In the genomic region with DNA sequence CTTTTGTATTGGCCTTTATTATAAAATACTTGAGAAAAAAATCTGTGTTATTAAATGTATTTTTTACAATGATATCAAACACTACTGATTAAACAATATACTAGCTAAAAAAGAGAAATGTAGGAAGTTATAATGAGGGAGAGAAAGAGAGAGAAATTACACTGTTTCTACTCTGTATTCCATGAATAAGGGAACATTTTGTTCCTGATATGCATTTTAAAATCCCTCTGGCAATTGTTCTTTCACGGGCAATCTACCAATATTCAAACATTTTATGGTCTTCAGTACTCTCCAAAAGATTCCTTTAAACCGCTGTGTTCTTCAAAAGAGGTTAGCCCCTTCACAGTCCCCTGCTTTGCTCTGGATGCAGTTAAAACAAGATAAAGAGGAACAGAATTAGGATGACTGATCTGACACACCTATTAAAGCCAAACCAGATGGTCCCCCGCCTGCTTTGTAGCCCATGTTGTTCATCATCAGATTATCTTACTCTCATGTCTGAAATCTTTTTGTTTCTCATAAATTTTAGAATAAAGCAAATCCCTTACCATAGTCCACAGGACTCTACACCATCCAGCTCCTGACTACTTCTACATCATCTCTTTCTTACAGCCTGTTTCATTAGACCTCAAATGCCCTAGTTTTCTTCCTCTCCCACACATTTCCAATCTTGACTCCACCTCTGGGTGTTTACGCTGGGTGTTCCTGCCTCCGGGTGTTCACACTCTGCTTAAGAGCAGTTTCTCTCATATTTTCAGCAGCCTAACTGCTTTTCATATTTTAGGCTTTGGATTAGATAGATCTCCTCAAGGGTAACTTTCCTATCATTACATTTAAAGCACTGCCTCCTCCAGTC, we compare ENCODE assay signal across 18 cellular contexts.
DNase-seq lines count a peak whose midpoint lies in the region; ATAC-seq and TF ChIP-seq lines count a peak whose summit lies in the region.
"Had no signal": no experiment of that assay in that cellular context is flagged by ENCODE, and none has a peak within 500 bp of the region (broad histone marks: within the 10 kb centered on the region; RNA-seq: fewer than 3 reads in every experiment).

No MANE protein-coding gene starts in this region.

- H4K20me1 ChIP-seq in GM23248 (ENCODE audit: insufficient read depth), result no peaks in the 10 kb centered on the region
- no peaks in the 10 kb centered on the region for H4K20me1 ChIP-seq in SK-N-SH (ENCODE audit: insufficient read depth)
- H4K20me1 ChIP-seq: BLaER1 had no signal

- no peak for TF ChIP-seq EP300 in sigmoid colon (IDR thresholded peaks at IDR 0.05)
- TF ChIP-seq EP300 in SK-N-SH (IDR thresholded peaks at IDR 0.05; ENCODE audit: borderline replicate concordance in 1 of 2, low read depth in 1 of 2, low read length in 1 of 2), result no peak

- no peaks in the 10 kb centered on the region for H3K9me2 ChIP-seq in GM23248 (ENCODE audit: insufficient read depth)
- H3K9me2 ChIP-seq in SK-N-SH, result no peaks in the 10 kb centered on the region

- H3K9me3 Mint-ChIP-seq in activated naive CD8-positive, alpha-beta T cell treated with anti-CD3 and anti-CD28 coated beads for 36 hours, result peaks cover 3% of the 10 kb centered on the region

- no peaks in the 10 kb centered on the region for H3K79me2 ChIP-seq in GM23248 (ENCODE audit: insufficient read depth)
- H3K79me2 ChIP-seq in SK-N-SH (ENCODE audit: insufficient read depth), result no peaks in the 10 kb centered on the region

- H3K4me1 ChIP-seq in GM23248 (ENCODE audit: insufficient read depth), result peaks cover 8% of the 10 kb centered on the region
- no peaks in the 10 kb centered on the region for H3K4me1 ChIP-seq in sigmoid colon
- no peaks in the 10 kb centered on the region for H3K4me1 ChIP-seq in SK-N-SH (ENCODE audit: control insufficient read depth in 1 of 2, insufficient read depth in 2 of 2, low read depth in 1 of 2, low read length in 1 of 2)
- H3K4me1 ChIP-seq: BLaER1 had no signal

- H3K9me3 ChIP-seq in GM23248 (ENCODE audit: low read depth), result no peaks in the 10 kb centered on the region
- peaks cover 0 to 2% (median 0%) of the 10 kb centered on the region in 4 donors for H3K9me3 ChIP-seq in sigmoid colon
- H3K9me3 ChIP-seq in SK-N-SH, result no peaks in the 10 kb centered on the region

- 10 to 11% methylated on average over 5 of the region's 5 CpGs for WGBS in GM23248 (ENCODE audit: low coverage in 1 of 2, low lambda C conversion rate in 2 of 2, missing lambda C conversion rate in 2 of 2), 2 experiments
- 60 to 74% methylated on average over 5 of the region's 5 CpGs for WGBS in sigmoid colon, 2 donors
- 3% methylated on average over 5 of the region's 5 CpGs for WGBS in SK-N-SH (ENCODE audit: low lambda C conversion rate)

- H2AFZ ChIP-seq in GM23248, result peak overlapping the region; percentile 75
- no peak overlapping the region for H2AFZ ChIP-seq in SK-N-SH (ENCODE audit: low read depth)

- in situ Hi-C loops in GM23248 (cut with MboI), result no loop called here

- peak; percentile 38 for DNase-seq in GM23248
- DNase-seq in choroid plexus epithelial cell (ENCODE audit: low read depth), result peak; percentile 34
- no peak for DNase-seq in left ventricle myocardium superior
- no peak for DNase-seq in sigmoid colon
- no peak for DNase-seq in activated naive CD8-positive, alpha-beta T cell treated with anti-CD3 and anti-CD28 coated beads for 36 hours
- DNase-seq in DMS114 treated with DMSO at 0.1 percent for 48 hours (lab: John Stamatoyannopoulos, UW; ENCODE audit: unreplicated experiment), result no peak
- no peak for DNase-seq in SK-N-SH
- no peak for DNase-seq in NCI-H510A (lab: John Stamatoyannopoulos, UW)
- DNase-seq: activated CD4-positive, alpha-beta T cell treated with anti-CD3 and anti-CD28 coated beads for 4 hours; activated naive CD4-positive, alpha-beta T cell treated with anti-CD3 and anti-CD28 coated beads, Interleukin-2, amount 10 ng/mL, durations not matched to agents 7 days and 5 days; activated T-cell treated with anti-CD3 and anti-CD28 coated beads, Interleukin-2, amount 50 U/mL, for 48 hours; effector CD4-positive, alpha-beta T cell; NCI-H510A treated with DMSO at 0.1 percent for 48 hours; retina; T-helper 2 cell had no signal

- H3K9ac ChIP-seq in GM23248 (no peak overlapping the region), SK-N-SH (no peak overlapping the region)
- H3K9ac ChIP-seq: BLaER1 had no signal

- H3K27me3 ChIP-seq in GM23248 (replicated peaks; ENCODE audit: insufficient read depth) (no peaks in the 10 kb centered on the region), sigmoid colon (no peaks in the 10 kb centered on the region), SK-N-SH (ENCODE audit: insufficient read depth) (no peaks in the 10 kb centered on the region)
- H3K27me3 ChIP-seq: BLaER1 had no signal

- POLR2A ChIA-PET in SK-N-SH (lab: Yijun Ruan, JAX), result no interaction called here

- H3K4me3 Mint-ChIP-seq in activated naive CD8-positive, alpha-beta T cell treated with anti-CD3 and anti-CD28 coated beads for 36 hours, result no peak overlapping the region
- H3K4me3 Mint-ChIP-seq: activated naive CD4-positive, alpha-beta T cell treated with anti-CD3 and anti-CD28 coated beads, Interleukin-2, amount 10 ng/mL, durations not matched to agents 7 days and 5 days had no signal

- CTCF ChIA-PET in SK-N-SH (lab: Yijun Ruan, JAX), result no interaction called here

- no peak overlapping the region for H3K4me3 ChIP-seq in GM23248
- no peak overlapping the region for H3K4me3 ChIP-seq in choroid plexus epithelial cell (ENCODE audit: low read depth, low read length)
- no peak overlapping the region for H3K4me3 ChIP-seq in sigmoid colon
- no peak overlapping the region for H3K4me3 ChIP-seq in SK-N-SH (ENCODE audit: low read depth in 2 of 2, low read length in 1 of 2)
- H3K4me3 ChIP-seq: BLaER1, SK-N-MC had no signal

- no peak overlapping the region for H3K27ac ChIP-seq in GM23248
- peak overlapping the region in 3 of 4 donors; percentile 14 to 41 (median 37) for H3K27ac ChIP-seq in sigmoid colon
- no peak overlapping the region for H3K27ac ChIP-seq in SK-N-SH (ENCODE audit: low read depth in 2 of 2, low read length in 1 of 2)
- H3K27ac ChIP-seq: BLaER1, HL-60, SK-N-MC had no signal

- TF ChIP-seq POLR2A in sigmoid colon (IDR thresholded peaks at IDR 0.05), result no peak

- peak; percentile 93 for ATAC-seq in left ventricle myocardium superior

- H3K27ac Mint-ChIP-seq in activated naive CD8-positive, alpha-beta T cell treated with anti-CD3 and anti-CD28 coated beads for 36 hours, result no peak overlapping the region
- H3K27ac Mint-ChIP-seq: activated naive CD4-positive, alpha-beta T cell treated with anti-CD3 and anti-CD28 coated beads, Interleukin-2, amount 10 ng/mL, durations not matched to agents 7 days and 5 days had no signal

- H3K36me3 ChIP-seq in GM23248 (ENCODE audit: low read depth) (no peaks in the 10 kb centered on the region), sigmoid colon (no peaks in the 10 kb centered on the region), SK-N-SH (replicated peaks in 1 of 2; ENCODE audit: control insufficient read depth in 1 of 2, insufficient read depth in 2 of 2, low read length in 1 of 2) (no peaks in the 10 kb centered on the region)
- H3K36me3 ChIP-seq: BLaER1 had no signal

- no peaks in the 10 kb centered on the region for H3K27me3 Mint-ChIP-seq in activated naive CD8-positive, alpha-beta T cell treated with anti-CD3 and anti-CD28 coated beads for 36 hours
- H3K27me3 Mint-ChIP-seq: activated naive CD4-positive, alpha-beta T cell treated with anti-CD3 and anti-CD28 coated beads, Interleukin-2, amount 10 ng/mL, durations not matched to agents 7 days and 5 days had no signal

- TF ChIP-seq CTCF in choroid plexus epithelial cell (conservative IDR thresholded peaks at IDR 0.05; ENCODE audit: low read depth, low read length) (no peak), sigmoid colon (IDR thresholded peaks at IDR 0.05) (no peak), SK-N-SH (IDR thresholded peaks at IDR 0.05) (no peak)

- no peak for TF ChIP-seq RAD21 in SK-N-SH (IDR thresholded peaks at IDR 0.05; ENCODE audit: low read length)

- intact Hi-C loops in left ventricle myocardium superior (cut with micrococcal nuclease), result no loop called here
- intact Hi-C loops in sigmoid colon (cut with DNase I), result no loop called here

- H3K4me2 ChIP-seq in GM23248 (ENCODE audit: unreplicated experiment) (peak overlapping the region; percentile 3), SK-N-SH (no peak overlapping the region)
- H3K4me2 ChIP-seq: BLaER1 had no signal

- no peaks in the 10 kb centered on the region for H3K36me3 Mint-ChIP-seq in activated naive CD8-positive, alpha-beta T cell treated with anti-CD3 and anti-CD28 coated beads for 36 hours
- H3K36me3 Mint-ChIP-seq: activated naive CD4-positive, alpha-beta T cell treated with anti-CD3 and anti-CD28 coated beads, Interleukin-2, amount 10 ng/mL, durations not matched to agents 7 days and 5 days had no signal

- H3F3A ChIP-seq in GM23248 (ENCODE audit: insufficient read depth) (no peaks in the 10 kb centered on the region; the same call in 1 of the 2 replicates), SK-N-SH (replicated peaks; ENCODE audit: insufficient read depth) (no peaks in the 10 kb centered on the region)

- no peaks in the 10 kb centered on the region for H3K4me1 Mint-ChIP-seq in activated naive CD8-positive, alpha-beta T cell treated with anti-CD3 and anti-CD28 coated beads for 36 hours
- H3K4me1 Mint-ChIP-seq: activated naive CD4-positive, alpha-beta T cell treated with anti-CD3 and anti-CD28 coated beads, Interleukin-2, amount 10 ng/mL, durations not matched to agents 7 days and 5 days had no signal

Comparison
In these comparisons a context has a peak if more than half of its experiments do, and no peak if none do; other contexts are left out.
1. DNase-seq: peak in GM23248 (single experiment) and choroid plexus epithelial cell (single experiment); none in left ventricle myocardium superior (single experiment), sigmoid colon (single experiment), activated naive CD8-positive, alpha-beta T cell treated with anti-CD3 and anti-CD28 coated beads for 36 hours (single experiment), DMS114 treated with DMSO at 0.1 percent for 48 hours (single experiment), SK-N-SH (single experiment) and NCI-H510A (single experiment).
2. H3K27ac ChIP-seq: peak in sigmoid colon (3 of 4); none in GM23248 (single experiment) and SK-N-SH (0 of 2).